Comparison of ENCODE assay signal across 12 cellular contexts in the genomic region with DNA sequence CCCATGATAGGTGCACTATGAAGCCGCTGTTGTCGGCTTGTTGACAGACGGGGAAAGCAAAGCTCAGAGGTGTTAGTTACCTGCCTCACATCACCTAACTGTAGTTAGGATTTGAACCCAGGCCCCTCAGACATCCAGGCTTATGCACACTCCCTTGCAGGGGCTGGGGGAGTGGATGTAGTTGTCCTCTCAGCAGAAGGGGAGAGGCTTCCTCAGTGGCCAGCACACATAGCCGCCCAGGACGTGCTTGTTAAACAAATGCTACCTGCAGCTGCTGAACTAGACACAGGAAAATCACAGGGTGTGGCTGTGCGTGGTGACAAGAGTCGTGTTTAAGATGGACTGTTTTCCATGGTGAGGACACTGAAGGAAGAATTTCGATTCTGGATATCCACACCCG.
"Had no signal": no experiment of that assay in that cellular context is flagged by ENCODE, and none has a peak within 500 bp of the region (broad histone marks: within the 10 kb centered on the region; RNA-seq: fewer than 3 reads in every experiment).

No MANE protein-coding gene starts in this region.

- H3K27me3 ChIP-seq: body of pancreas, pancreas, thyroid gland had no signal

- H3K9me3 Mint-ChIP-seq: activated CD4-positive, alpha-beta T cell treated with anti-CD3 and anti-CD28 coated beads, Interleukin-2, amount 10 ng/mL, durations not matched to agents 7 days and 5 days; activated naive CD4-positive, alpha-beta T cell treated with anti-CD3 and anti-CD28 coated beads for 36 hours; natural killer cell treated with Interleukin-12 subunit alpha and Interleukin-12 subunit beta and Interleukin-15 and Interleukin-18, amount 100 ng/mL, for 72 hours; stimulated activated effector memory CD8-positive, alpha-beta T cell treated with anti-CD3 and anti-CD28 coated beads, Interleukin-12 subunit alpha, Interleukin-12 subunit beta, amount 100 ng/mL, for 72 hours had no signal

- H3K36me3 ChIP-seq: pancreas, thyroid gland had no signal

- H3K27ac Mint-ChIP-seq: activated CD4-positive, alpha-beta T cell treated with anti-CD3 and anti-CD28 coated beads, Interleukin-2, amount 10 ng/mL, durations not matched to agents 7 days and 5 days; activated naive CD4-positive, alpha-beta T cell treated with anti-CD3 and anti-CD28 coated beads for 36 hours; natural killer cell treated with Interleukin-12 subunit alpha and Interleukin-12 subunit beta and Interleukin-15 and Interleukin-18, amount 100 ng/mL, for 72 hours; stimulated activated effector memory CD8-positive, alpha-beta T cell treated with anti-CD3 and anti-CD28 coated beads, Interleukin-12 subunit alpha, Interleukin-12 subunit beta, amount 100 ng/mL, for 72 hours; T-helper 17 cell had no signal

- H3K4me3 Mint-ChIP-seq: activated CD4-positive, alpha-beta T cell treated with anti-CD3 and anti-CD28 coated beads, Interleukin-2, amount 10 ng/mL, durations not matched to agents 7 days and 5 days; activated naive CD4-positive, alpha-beta T cell treated with anti-CD3 and anti-CD28 coated beads for 36 hours; natural killer cell treated with Interleukin-12 subunit alpha and Interleukin-12 subunit beta and Interleukin-15 and Interleukin-18, amount 100 ng/mL, for 72 hours; stimulated activated effector memory CD8-positive, alpha-beta T cell treated with anti-CD3 and anti-CD28 coated beads, Interleukin-12 subunit alpha, Interleukin-12 subunit beta, amount 100 ng/mL, for 72 hours; T-helper 17 cell had no signal

- H3K36me3 Mint-ChIP-seq: natural killer cell treated with Interleukin-12 subunit alpha and Interleukin-12 subunit beta and Interleukin-15 and Interleukin-18, amount 100 ng/mL, for 72 hours; stimulated activated effector memory CD8-positive, alpha-beta T cell treated with anti-CD3 and anti-CD28 coated beads, Interleukin-12 subunit alpha, Interleukin-12 subunit beta, amount 100 ng/mL, for 72 hours had no signal

- H3K4me1 ChIP-seq: thyroid gland had no signal

- H3K27ac ChIP-seq: body of pancreas, pancreas, thyroid gland had no signal

- ATAC-seq: body of pancreas; pancreas; stimulated activated effector memory CD8-positive, alpha-beta T cell treated with anti-CD3 and anti-CD28 coated beads, Interleukin-12 subunit alpha, Interleukin-12 subunit beta, amount 100 ng/mL, for 72 hours; T-helper 17 cell had no signal

- H3K4me1 Mint-ChIP-seq: activated CD4-positive, alpha-beta T cell treated with anti-CD3 and anti-CD28 coated beads, Interleukin-2, amount 10 ng/mL, durations not matched to agents 7 days and 5 days; T-helper 17 cell had no signal

- DNase-seq: activated CD4-positive, alpha-beta T cell treated with anti-CD3 and anti-CD28 coated beads, Interleukin-2, amount 10 ng/mL, durations not matched to agents 7 days and 5 days; activated CD4-positive, CD25-positive, alpha-beta regulatory T cell; activated CD8-positive, alpha-beta memory T cell treated with anti-CD3 and anti-CD28 coated beads for 24 hours; activated naive CD4-positive, alpha-beta T cell treated with anti-CD3 and anti-CD28 coated beads for 36 hours; pancreas; T-helper 17 cell; thyroid gland had no signal

- H3K27me3 Mint-ChIP-seq: activated CD4-positive, alpha-beta T cell treated with anti-CD3 and anti-CD28 coated beads, Interleukin-2, amount 10 ng/mL, durations not matched to agents 7 days and 5 days had no signal

- H3K9me3 ChIP-seq: body of pancreas, pancreas, thyroid gland had no signal

- H3K4me3 ChIP-seq: body of pancreas, lung, pancreas, smooth muscle cell, thyroid gland had no signal
